23 cellular contexts compared by ENCODE assay signal in genomic region chr3:105130911-105131310, GRCh38.
DNase-seq lines count a peak whose midpoint lies in the region; TF ChIP-seq lines count a peak whose summit lies in the region.
"Had no signal": no experiment of that assay in that cellular context is flagged by ENCODE, and none has a peak within 500 bp of the region (broad histone marks: within the 10 kb centered on the region; RNA-seq: fewer than 3 reads in every experiment).

No MANE protein-coding gene starts in this region.

- CTCF ChIA-PET in HEK293 (lab: Yijun Ruan, JAX), result no interaction called here

- POLR2A ChIA-PET in HEK293 (lab: Yijun Ruan, JAX), result no interaction called here

- TF ChIP-seq CTCF in HEK293 (tag by site-specific recombination; IDR thresholded peaks at IDR 0.05), result no peak

- H3K9me3 ChIP-seq in HEK293 (ENCODE audit: control insufficient read depth, insufficient read depth, low read depth, low read length), result no peaks in the 10 kb centered on the region
- H3K9me3 ChIP-seq: BE2C had no signal

- H3K27ac ChIP-seq in HEK293 (ENCODE audit: extremely low read depth, low read depth, low read length), result no peak overlapping the region
- H3K27ac ChIP-seq: BLaER1 had no signal

- no peaks in the 10 kb centered on the region for H3K4me1 ChIP-seq in HEK293 (ENCODE audit: control insufficient read depth, insufficient read depth, low read length)
- H3K4me1 ChIP-seq: BE2C, BLaER1 had no signal

- no peak overlapping the region for H3K4me3 ChIP-seq in HEK293 (ENCODE audit: low read depth, low read length)
- H3K4me3 ChIP-seq: BLaER1, GM12878 had no signal

- no peaks in the 10 kb centered on the region for H3K36me3 ChIP-seq in HEK293 (ENCODE audit: control insufficient read depth in 2 of 2, insufficient read depth in 1 of 2, low read length in 2 of 2)
- H3K36me3 ChIP-seq: BE2C, BLaER1 had no signal

- peak; percentile 37 for DNase-seq in MV-4-11 (lab: John Stamatoyannopoulos, UW)
- DNase-seq in amniotic epithelial cell (ENCODE audit: low read depth), result peak; percentile 4
- no peak for DNase-seq in NCI-H2107 (lab: John Stamatoyannopoulos, UW)
- no peak for DNase-seq in stimulated activated CD8-positive, alpha-beta memory T cell treated with anti-CD3 and anti-CD28 coated beads, Interleukin-4, amount 100 ng/mL, for 48 hours
- DNase-seq in T-helper 2 cell, result no peak
- DNase-seq: 8988T; ACHN; BE2C; C1 segment of cervical spinal cord; CD4-positive, alpha-beta memory T cell; CD4-positive, CD25-positive, alpha-beta regulatory T cell; CD8-positive, alpha-beta memory T cell; COR-L47; DMS 273 treated with DMSO at 0.1 percent for 48 hours; DMS153; DMS53; DMS79; DND-41; EL; GDM1 had no signal

TF ChIP-seq in HEK293, 187 proteins besides CTCF, POLR2A, EP300 and RAD21:
- 0 out of 2 replicates have a peak, but pooled peaks have one; percentile 34 for TF ChIP-seq TRIM28 (IDR thresholded peaks at IDR 0.05; ENCODE audit: borderline replicate concordance, low read length)
- no peak for TF ChIP-seq ZXDB (tag by site-specific recombination; IDR thresholded peaks at IDR 0.05)
- peak; percentile 93 for TF ChIP-seq SETDB1 (IDR thresholded peaks at IDR 0.05; ENCODE audit: insufficient read length, low read length)

Comparison
In these comparisons a context has a peak if more than half of its experiments do, and no peak if none do; other contexts are left out.
1. DNase-seq: peak in MV-4-11 (single experiment) and amniotic epithelial cell (single experiment); none in NCI-H2107 (single experiment), stimulated activated CD8-positive, alpha-beta memory T cell treated with anti-CD3 and anti-CD28 coated beads, Interleukin-4, amount 100 ng/mL, for 48 hours (single experiment) and T-helper 2 cell (0 of 5).